9 cellular contexts compared by ENCODE assay signal in genomic region chr20:50399917-50400704, GRCh38.
DNase-seq lines count a peak whose midpoint lies in the region; ATAC-seq and TF ChIP-seq lines count a peak whose summit lies in the region.
"Had no signal": no experiment of that assay in that cellular context is flagged by ENCODE, and none has a peak within 500 bp of the region (broad histone marks: within the 10 kb centered on the region; RNA-seq: fewer than 3 reads in every experiment).

No MANE protein-coding gene starts in this region.

- H3K27ac ChIP-seq in C4-2B: peak overlapping the region; percentile 45

- DNase-seq in M059J (ENCODE audit: low read depth) (peak; percentile 28), dermis blood vessel endothelial cell (peak; percentile 46), lung microvascular endothelial cell (ENCODE audit: low read depth in 2 of 2) (peak; percentile 56 to 61), NCI-H2081 treated with DMSO at 0.1 percent for 48 hours (lab: John Stamatoyannopoulos, UW) (no peak), KBM-7 (no peak), activated gamma-delta T cell (lab: John Stamatoyannopoulos, UW) (no peak)
- DNase-seq: activated CD4-positive, alpha-beta T cell treated with anti-CD3 and anti-CD28 coated beads, Interleukin-2, amount 10 ng/mL, durations not matched to agents 7 days and 5 days had no signal

- TF ChIP-seq CTCF in C4-2B (conservative IDR thresholded peaks at IDR 0.05): no peak

- no peak for ATAC-seq in GM18873 (IDR thresholded peaks at IDR 0.05; ENCODE audit: low FRiP score, unreplicated experiment)

- in situ Hi-C loops in KBM-7 (cut with MboI; ENCODE audit: low pct_unique_long_range_greater_than_20kb, low sequenced_read_pairs): no loop called here

Comparison
In these comparisons a context has a peak if more than half of its experiments do, and no peak if none do; other contexts are left out.
1. DNase-seq: peak in M059J (single experiment), dermis blood vessel endothelial cell (single experiment) and lung microvascular endothelial cell (2 of 2); none in NCI-H2081 treated with DMSO at 0.1 percent for 48 hours (single experiment), KBM-7 (single experiment) and activated gamma-delta T cell (single experiment).